In the genomic region with DNA sequence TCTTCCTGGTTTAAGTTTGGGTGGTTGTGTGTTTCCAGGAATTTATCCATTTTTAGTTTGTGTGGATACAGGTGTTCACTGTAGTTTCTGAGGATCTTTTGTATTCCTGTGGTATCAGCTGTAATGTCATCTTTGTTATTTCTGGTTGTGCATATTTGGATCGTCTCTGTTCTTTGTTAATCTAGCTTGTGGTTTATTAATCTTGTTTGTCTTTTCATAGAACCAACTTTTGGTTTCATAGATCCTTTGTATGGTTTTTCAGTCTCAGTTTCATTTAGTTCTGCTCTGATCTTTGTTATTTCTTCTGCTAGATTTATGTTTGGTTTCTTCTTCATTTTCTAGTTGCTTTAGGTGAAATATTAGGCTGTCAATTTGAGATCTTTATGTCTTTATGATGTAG, we compare ENCODE assay signal across 16 cellular contexts.
A peak's percentile ranks its signal among the peaks of the same experiment; 100 is the strongest.
DNase-seq lines count a peak whose midpoint lies in the region; ATAC-seq, FAIRE-seq and TF ChIP-seq lines count a peak whose summit lies in the region.
"Had no signal": no experiment of that assay in that cellular context is flagged by ENCODE, and none has a peak within 500 bp of the region (broad histone marks: within the 10 kb centered on the region; RNA-seq: fewer than 3 reads in every experiment).

No MANE protein-coding gene starts in this region.

- no peak overlapping the region for H3K4me2 ChIP-seq in H9 (ENCODE audit: insufficient read depth, insufficient read length, low read length)

- no peak overlapping the region for H2BK120ac ChIP-seq in H9 (ENCODE audit: low read depth, low read length, poor library complexity, severe bottlenecking)

- no peak overlapping the region for H4K8ac ChIP-seq in H9 (replicated peaks; ENCODE audit: insufficient read length, low read depth, low read length)

- no peaks in the 10 kb centered on the region for H3K4me1 ChIP-seq in H9 (ENCODE audit: insufficient read depth, low read length)
- peaks cover 2% of the 10 kb centered on the region for H3K4me1 ChIP-seq in ovary (ENCODE audit: insufficient read depth)
- H3K4me1 ChIP-seq: foreskin keratinocyte had no signal

- DNase-seq in H9 (no peak), ovary (no peak), RCC 7860 (ENCODE audit: low spot score) (no peak)
- DNase-seq in stimulated activated CD4-positive, alpha-beta T cell treated with anti-CD3 and anti-CD28 coated beads, Interleukin-12 subunit alpha, Interleukin-12 subunit beta, amount 100 ng/mL, for 4 hours: no peak
- DNase-seq: activated T-cell treated with anti-CD3 and anti-CD28 coated beads for 4 hours; foreskin keratinocyte; left cardiac atrium; naive thymus-derived CD8-positive, alpha-beta T cell; NCI-H1048; NCI-H524 treated with DMSO at 0.1 percent for 48 hours; SIG-M5 had no signal

- H4K5ac ChIP-seq in H9 (ENCODE audit: insufficient read length, low read depth, low read length): no peak overlapping the region

- peaks cover 0 to 4% (median 0%) of the 10 kb centered on the region in 3 experiments; a peak in 2 of 7 replicates for H3K36me3 Mint-ChIP-seq in H9 (ENCODE audit: insufficient read depth in 1 of 3, low read depth in 3 of 3)
- H3K36me3 Mint-ChIP-seq: naive thymus-derived CD8-positive, alpha-beta T cell had no signal

- H3K79me1 ChIP-seq in H9 (ENCODE audit: insufficient read depth, low read depth, low read length, poor library complexity, severe bottlenecking): no peaks in the 10 kb centered on the region

- H3K36me3 ChIP-seq in ovary: no peaks in the 10 kb centered on the region

- intact Hi-C loops in ovary (cut with DNase I): no loop called here

- H3K27me3 ChIP-seq in H9 (ENCODE audit: insufficient read depth, low read length): no peaks in the 10 kb centered on the region
- H3K27me3 ChIP-seq in ovary: no peaks in the 10 kb centered on the region
- H3K27me3 ChIP-seq: foreskin keratinocyte had no signal

- no peak overlapping the region for H3K14ac ChIP-seq in H9 (ENCODE audit: insufficient read depth, low read length)

- no peak overlapping the region for H2BK20ac ChIP-seq in H9 (ENCODE audit: low read depth, low read length, poor library complexity, severe bottlenecking)

- no peak overlapping the region for H2BK15ac ChIP-seq in H9 (ENCODE audit: low read depth, low read length)

- H2BK12ac ChIP-seq in H9 (ENCODE audit: insufficient read length, low read depth, low read length): no peak overlapping the region

- no peak for TF ChIP-seq EP300 in ovary (IDR thresholded peaks at IDR 0.05)

- no peak overlapping the region for H3K27ac ChIP-seq in H9 (ENCODE audit: insufficient read length, low read depth, low read length)
- no peak overlapping the region for H3K27ac ChIP-seq in ovary
- H3K27ac ChIP-seq: foreskin keratinocyte, VCaP had no signal

- H3K9me3 Mint-ChIP-seq in H9: no peaks in the 10 kb centered on the region; a peak in 1 of 5 replicates

- no peaks in the 10 kb centered on the region; the same call in 1 of the 2 replicates for H3K27me3 Mint-ChIP-seq in H9 (ENCODE audit: low read depth)

- H4K91ac ChIP-seq in H9 (ENCODE audit: insufficient read length, low read depth, low read length): no peak overlapping the region

- no peak overlapping the region for H3K27ac Mint-ChIP-seq in H9
- H3K27ac Mint-ChIP-seq: naive thymus-derived CD8-positive, alpha-beta T cell had no signal

- H3K4me3 Mint-ChIP-seq in H9: no peak overlapping the region
- H3K4me3 Mint-ChIP-seq: naive thymus-derived CD8-positive, alpha-beta T cell had no signal

- H3K23ac ChIP-seq in H9 (ENCODE audit: insufficient read length, low read depth, low read length): no peak overlapping the region

- no CpG with 5 or more reads among the region's 1 CpG for WGBS in H9 (ENCODE audit: extremely low coverage, insufficient read length, low lambda C conversion rate)
- 23 to 41% (median 24%) methylated on average over 1 of the region's 1 CpG for WGBS in ovary, 3 donors

- no peak overlapping the region for H3K9ac ChIP-seq in H9 (ENCODE audit: extremely low read depth, insufficient read length, low read length)

- no peaks in the 10 kb centered on the region for H3K9me3 ChIP-seq in H9 (ENCODE audit: control insufficient read depth, low read depth, low read length)
- no peaks in the 10 kb centered on the region for H3K9me3 ChIP-seq in ovary

- no peak overlapping the region for H2BK5ac ChIP-seq in H9 (ENCODE audit: insufficient read length, low read length)

- no peak for TF ChIP-seq POLR2A in GM18505 (IDR thresholded peaks at IDR 0.05; ENCODE audit: borderline replicate concordance, extremely low read depth, insufficient read depth, insufficient read length)
- no peak for TF ChIP-seq POLR2A in ovary (IDR thresholded peaks at IDR 0.05)

- no peak for FAIRE-seq in RCC 7860 (lab: Jason Lieb, UNC)

- H4K20me1 ChIP-seq in H9 (ENCODE audit: control insufficient read depth, insufficient read depth, insufficient read length): no peaks in the 10 kb centered on the region

- no peaks in the 10 kb centered on the region for H3K79me2 ChIP-seq in H9 (ENCODE audit: insufficient read depth, low read length)

- H3K18ac ChIP-seq in H9 (ENCODE audit: insufficient read length, low read depth, low read length): no peak overlapping the region

- H2AFZ ChIP-seq in H9 (ENCODE audit: low read length): no peak overlapping the region

- no peak overlapping the region for H3K56ac ChIP-seq in H9 (ENCODE audit: insufficient read length, low read depth, low read length)

- no peak overlapping the region for H3K4me3 ChIP-seq in ovary

- H3T11ph ChIP-seq in H9 (ENCODE audit: low read length): no peak overlapping the region

- ATAC-seq in GM18505 (IDR thresholded peaks at IDR 0.05; ENCODE audit: unreplicated experiment): peak; percentile 83
- ATAC-seq in GM19468 (IDR thresholded peaks at IDR 0.05; ENCODE audit: extremely low read depth, unreplicated experiment): peak; percentile 91
- ATAC-seq in HG02840 (IDR thresholded peaks at IDR 0.05; ENCODE audit: low FRiP score, unreplicated experiment): peak; percentile 85
- ATAC-seq in HG03432 (IDR thresholded peaks at IDR 0.05; ENCODE audit: unreplicated experiment): peak; percentile 93
- ATAC-seq: left cardiac atrium; naive thymus-derived CD8-positive, alpha-beta T cell had no signal

- H3K4ac ChIP-seq in H9 (ENCODE audit: low read depth, low read length): no peak overlapping the region

- TF ChIP-seq CTCF in H9 (conservative IDR thresholded peaks at IDR 0.05) (no peak), ovary (IDR thresholded peaks at IDR 0.05) (no peak)

- no peaks in the 10 kb centered on the region for H3K23me2 ChIP-seq in H9 (ENCODE audit: insufficient read length, low read depth, low read length, poor library complexity, severe bottlenecking)

- no peak overlapping the region for H2AK5ac ChIP-seq in H9 (ENCODE audit: insufficient read length, low read length)

- no peaks in the 10 kb centered on the region for H3K4me1 Mint-ChIP-seq in H9
- H3K4me1 Mint-ChIP-seq: naive thymus-derived CD8-positive, alpha-beta T cell had no signal
